19 cellular contexts compared by ENCODE assay signal in genomic region chr1:179440971-179441370, GRCh38.
"Had no signal": no experiment of that assay in that cellular context is flagged by ENCODE, and none has a peak within 500 bp of the region (broad histone marks: within the 10 kb centered on the region; RNA-seq: fewer than 3 reads in every experiment).

No MANE protein-coding gene starts in this region.

- DNase-seq: central memory CD4-positive, alpha-beta T cell; cortex of kidney; dorsolateral prefrontal cortex; effector CD8-positive, alpha-beta T cell; heart right ventricle; left ventricle myocardium inferior; mesendoderm; naive thymus-derived CD8-positive, alpha-beta T cell; occipital lobe; pancreas; stimulated activated CD4-positive, alpha-beta T cell treated with anti-CD3 and anti-CD28 coated beads, Interleukin-2, amount 100 ng/mL, for 24 hours; stimulated activated CD4-positive, alpha-beta T cell treated with anti-CD3 and anti-CD28 coated beads, Interleukin-4, amount 100 ng/mL, for 4 hours; stimulated activated naive B cell treated with anti-CD40 and anti-IgM and Interleukin-4, amounts not matched to agents 10 μg/mL and 1 μg/mL and 100 μg/mL, for 72 hours; stimulated activated naive CD8-positive, alpha-beta T cell treated with anti-CD3 and anti-CD28 coated beads, Interleukin-15, amount 100 ng/mL, for 72 hours; testis had no signal

- H3K9me3 ChIP-seq: left ventricle myocardium inferior, pancreas, prostate gland, testis had no signal

- H3K4me1 ChIP-seq: heart right ventricle, left ventricle myocardium inferior, pancreas, prostate gland, testis had no signal

- H3K27ac ChIP-seq: dorsolateral prefrontal cortex, heart right ventricle, left ventricle myocardium inferior, pancreas, prostate gland, testis had no signal

- H3K4me3 ChIP-seq: dorsolateral prefrontal cortex, heart right ventricle, left ventricle myocardium inferior, lung, pancreas, prostate gland, testis had no signal

- H3K36me3 ChIP-seq: heart right ventricle, left ventricle myocardium inferior, pancreas, prostate gland had no signal

- H3K27me3 ChIP-seq: dorsolateral prefrontal cortex, pancreas, testis had no signal

- ATAC-seq: esophagus mucosa; heart right ventricle; naive thymus-derived CD8-positive, alpha-beta T cell; pancreas; sciatic nerve; stimulated activated naive B cell treated with anti-CD40 and anti-IgM and Interleukin-4, amounts not matched to agents 10 μg/mL and 1 μg/mL and 100 μg/mL, for 72 hours; stimulated activated naive CD8-positive, alpha-beta T cell treated with anti-CD3 and anti-CD28 coated beads, Interleukin-15, amount 100 ng/mL, for 72 hours had no signal
